Comparison of ENCODE assay signal across 1 cellular context in the genomic region with DNA sequence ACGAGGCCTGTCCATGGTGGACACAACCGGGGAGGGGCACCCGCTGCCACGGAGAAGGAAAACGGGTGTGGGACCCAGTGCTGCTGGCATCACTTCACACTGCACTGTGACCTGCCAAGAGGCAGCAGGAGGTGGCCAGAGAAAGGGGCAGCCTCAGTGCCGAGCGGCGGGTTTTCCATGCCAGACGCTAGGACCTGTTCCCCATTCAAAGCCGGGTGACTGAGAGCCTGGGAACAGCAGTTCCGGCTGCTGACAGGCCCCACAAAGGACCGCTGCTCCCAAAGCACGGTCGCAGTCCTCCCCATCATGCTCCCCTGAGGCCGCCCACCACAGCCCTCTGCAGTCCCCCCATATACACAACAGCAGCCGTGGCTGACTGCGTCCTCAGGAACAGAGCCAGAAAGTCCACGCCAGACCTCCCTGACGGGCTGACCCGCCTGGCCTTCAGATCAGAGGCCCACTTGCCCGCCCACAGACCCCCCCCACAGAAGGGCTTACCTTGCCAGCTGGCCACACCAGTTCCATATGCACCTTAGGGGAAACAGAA.
TF ChIP-seq lines count a peak whose summit lies in the region.

No MANE protein-coding gene starts in this region.

TF ChIP-seq in IMR-90, 13 proteins besides CTCF, POLR2A, EP300 and RAD21:
- no peak for TF ChIP-seq CHD1 (IDR thresholded peaks at IDR 0.05; ENCODE audit: low read depth, low read length)
- TF ChIP-seq, protein P1, sequence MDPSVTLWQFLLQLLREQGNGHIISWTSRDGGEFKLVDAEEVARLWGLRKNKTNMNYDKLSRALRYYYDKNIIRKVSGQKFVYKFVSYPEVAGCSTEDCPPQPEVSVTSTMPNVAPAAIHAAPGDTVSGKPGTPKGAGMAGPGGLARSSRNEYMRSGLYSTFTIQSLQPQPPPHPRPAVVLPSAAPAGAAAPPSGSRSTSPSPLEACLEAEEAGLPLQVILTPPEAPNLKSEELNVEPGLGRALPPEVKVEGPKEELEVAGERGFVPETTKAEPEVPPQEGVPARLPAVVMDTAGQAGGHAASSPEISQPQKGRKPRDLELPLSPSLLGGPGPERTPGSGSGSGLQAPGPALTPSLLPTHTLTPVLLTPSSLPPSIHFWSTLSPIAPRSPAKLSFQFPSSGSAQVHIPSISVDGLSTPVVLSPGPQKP (IDR thresholded peaks at IDR 0.05; ENCODE audit: borderline replicate concordance, low read depth, low read length) = no peak
- TF ChIP-seq BHLHE40 (IDR thresholded peaks at IDR 0.05; ENCODE audit: low read depth, low read length) = no peak
- TF ChIP-seq, protein P2, sequence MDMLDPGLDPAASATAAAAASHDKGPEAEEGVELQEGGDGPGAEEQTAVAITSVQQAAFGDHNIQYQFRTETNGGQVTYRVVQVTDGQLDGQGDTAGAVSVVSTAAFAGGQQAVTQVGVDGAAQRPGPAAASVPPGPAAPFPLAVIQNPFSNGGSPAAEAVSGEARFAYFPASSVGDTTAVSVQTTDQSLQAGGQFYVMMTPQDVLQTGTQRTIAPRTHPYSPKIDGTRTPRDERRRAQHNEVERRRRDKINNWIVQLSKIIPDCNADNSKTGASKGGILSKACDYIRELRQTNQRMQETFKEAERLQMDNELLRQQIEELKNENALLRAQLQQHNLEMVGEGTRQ (IDR thresholded peaks at IDR 0.05; ENCODE audit: low read depth, low read length) = no peak
- no peak for TF ChIP-seq RFX5 (IDR thresholded peaks at IDR 0.05; ENCODE audit: low read depth, low read length)
- no peak for TF ChIP-seq SMC3 (IDR thresholded peaks at IDR 0.05; ENCODE audit: low read depth, low read length)
- no peak for TF ChIP-seq RCOR1 (IDR thresholded peaks at IDR 0.05; ENCODE audit: insufficient replicate concordance, low read length)
- no peak for TF ChIP-seq NFE2L2 (IDR thresholded peaks at IDR 0.05; ENCODE audit: low read depth, low read length)
- no peak for TF ChIP-seq FOS (IDR thresholded peaks at IDR 0.05; ENCODE audit: low read depth, low read length)
- TF ChIP-seq MXI1 (IDR thresholded peaks at IDR 0.05; ENCODE audit: borderline replicate concordance, low read depth, low read length) = no peak
- no peak for TF ChIP-seq MAZ (IDR thresholded peaks at IDR 0.05; ENCODE audit: borderline replicate concordance, low read depth, low read length)
- TF ChIP-seq CEBPB (IDR thresholded peaks at IDR 0.05; ENCODE audit: low read depth, low read length) = no peak
- TF ChIP-seq MAFK (IDR thresholded peaks at IDR 0.05; ENCODE audit: low read depth, low read length) = no peak
